Comparison of ENCODE assay signal across 8 cellular contexts in genomic region chr1:202237052-202237451, GRCh38. TPM values are rescaled to one million over a fixed set of nuclear protein-coding genes. Genes with fewer than 3 reads are reported as not detected.
DNase-seq lines count a peak whose midpoint lies in the region; ATAC-seq, FAIRE-seq and TF ChIP-seq lines count a peak whose summit lies in the region.

No MANE protein-coding gene starts in this region.

- POLR2A ChIA-PET in activated CD4-positive, alpha-beta T cell treated with anti-CD3 and anti-CD28 coated beads, Interleukin-2, amount 10 ng/mL, durations not matched to agents 7 days and 5 days (lab: Charles Lee), result no interaction called here

- H3K4me3 ChIP-seq in AG10803 (ENCODE audit: low read length) (no peak overlapping the region), heart right ventricle (no peak overlapping the region)

- H3K9me3 Mint-ChIP-seq in activated CD4-positive, alpha-beta T cell treated with anti-CD3 and anti-CD28 coated beads, Interleukin-2, amount 10 ng/mL, durations not matched to agents 7 days and 5 days, result no peaks in the 10 kb centered on the region

- 27 to 32% methylated on average over 8 of the region's 8 CpGs for WGBS in heart right ventricle, 2 donors

- peak; percentile 77 for FAIRE-seq in GM12891 (lab: Jason Lieb, UNC)

- ATAC-seq in heart right ventricle (peak in 6 of 8 donors; percentile 53 to 77 (median 69)), GM21619 (IDR thresholded peaks at IDR 0.05; ENCODE audit: unreplicated experiment) (no peak)

- H3K27ac Mint-ChIP-seq in activated CD4-positive, alpha-beta T cell treated with anti-CD3 and anti-CD28 coated beads, Interleukin-2, amount 10 ng/mL, durations not matched to agents 7 days and 5 days, result no peak overlapping the region

- H3K9me3 ChIP-seq in heart right ventricle, result no peaks in the 10 kb centered on the region

- CTCF ChIA-PET in activated CD4-positive, alpha-beta T cell treated with anti-CD3 and anti-CD28 coated beads, Interleukin-2, amount 10 ng/mL, durations not matched to agents 7 days and 5 days (lab: Charles Lee), result interaction anchor here (1.1 kb wide), 1 partner anchor 32 kb away, joined by 3 read pairs; no protein-coding TSS in a partner anchor

- H3K4me3 Mint-ChIP-seq in activated CD4-positive, alpha-beta T cell treated with anti-CD3 and anti-CD28 coated beads, Interleukin-2, amount 10 ng/mL, durations not matched to agents 7 days and 5 days, result no peak overlapping the region

- peaks cover 24% of the 10 kb centered on the region for H3K27me3 Mint-ChIP-seq in activated CD4-positive, alpha-beta T cell treated with anti-CD3 and anti-CD28 coated beads, Interleukin-2, amount 10 ng/mL, durations not matched to agents 7 days and 5 days

- H3K4me1 ChIP-seq in heart right ventricle, result peaks cover 0 to 11% (median 0%) of the 10 kb centered on the region in 9 donors

- no peak overlapping the region for H3K27ac ChIP-seq in heart right ventricle

- no peaks in the 10 kb centered on the region for H3K36me3 ChIP-seq in heart right ventricle

- TF ChIP-seq POLR2A in GM12891 (IDR thresholded peaks at IDR 0.05; ENCODE audit: low read depth, low read length), result no peak

- peak; percentile 52 for TF ChIP-seq CTCF in AG10803 (conservative IDR thresholded peaks at IDR 0.05; ENCODE audit: low read length)
- peak in 8 of 9 donors; percentile 10 to 52 (median 47) for TF ChIP-seq CTCF in heart right ventricle (IDR thresholded peaks at IDR 0.05)

- H3K36me3 Mint-ChIP-seq in activated CD4-positive, alpha-beta T cell treated with anti-CD3 and anti-CD28 coated beads, Interleukin-2, amount 10 ng/mL, durations not matched to agents 7 days and 5 days (ENCODE audit: low read depth), result no peaks in the 10 kb centered on the region

- peaks cover 6% of the 10 kb centered on the region for H3K4me1 Mint-ChIP-seq in activated CD4-positive, alpha-beta T cell treated with anti-CD3 and anti-CD28 coated beads, Interleukin-2, amount 10 ng/mL, durations not matched to agents 7 days and 5 days

- DNase-seq in AG10803 (ENCODE audit: low read depth), result peak; percentile 8
- DNase-seq in GM12891 (ENCODE audit: insufficient read length, low spot score), result peak; percentile 60
- DNase-seq in NCI-H1105 (lab: John Stamatoyannopoulos, UW), result peak; percentile 46
- peak; percentile 26 for DNase-seq in activated CD4-positive, alpha-beta T cell treated with anti-CD3 and anti-CD28 coated beads, Interleukin-2, amount 10 ng/mL, durations not matched to agents 7 days and 5 days
- peak in 1 of 2 donors; percentile 26 for DNase-seq in heart right ventricle
- DNase-seq in stimulated activated CD4-positive, alpha-beta T cell treated with anti-CD3 and anti-CD28 coated beads, Interleukin-15, amount 100 ng/mL, for 24 hours, result peak; percentile 48
- DNase-seq in SKM-1 (lab: John Stamatoyannopoulos, UW; ENCODE audit: unreplicated experiment), result no peak

- intact Hi-C loops in heart right ventricle (cut with DNase I), result no loop called here

- peaks cover 0 to 34% (median 26%) of the 10 kb centered on the region in 7 donors for H3K27me3 ChIP-seq in heart right ventricle

TF ChIP-seq in GM12891, 5 proteins besides CTCF, POLR2A, EP300 and RAD21:
- TF ChIP-seq PAX5 (IDR thresholded peaks at IDR 0.05; ENCODE audit: insufficient read depth, low read length, severe bottlenecking) (no peak), POLR2AphosphoS5 (IDR thresholded peaks at IDR 0.05; ENCODE audit: low read depth, low read length) (no peak), TAF1 (IDR thresholded peaks at IDR 0.05; ENCODE audit: low read depth, low read length) (no peak), SPI1 (IDR thresholded peaks at IDR 0.05; ENCODE audit: low read depth, low read length) (no peak), POU2F2 (IDR thresholded peaks at IDR 0.05; ENCODE audit: low read depth, low read length) (no peak)

RNA-seq across cellular contexts. Expression of gene LGR6, which starts 43.5 kb away (rescaled TPM):
- polyA plus RNA-seq in GM12891 (2012; ENCODE audit: low read depth, missing spikeins), result not detected
- total RNA-seq in activated CD4-positive, alpha-beta T cell treated with anti-CD3 and anti-CD28 coated beads, Interleukin-2, amount 10 ng/mL, durations not matched to agents 7 days and 5 days, result not detected
- 10 to 100 TPM in 2 of 10 donors, 1 to 10 TPM in 3, under 1 TPM in 5; 0.19 to 13.5 (median 1.0) TPM for total RNA-seq in heart right ventricle
- polyA plus RNA-seq in heart right ventricle, result 1 to 10 TPM; 3.2 to 3.7 TPM
